ENCODE assay signal across 10 cellular contexts in genomic region chr18:77366725-77367641, GRCh38.
A peak's percentile ranks its signal among the peaks of the same experiment; 100 is the strongest.
DNase-seq lines count a peak whose midpoint lies in the region; TF ChIP-seq lines count a peak whose summit lies in the region.
"Had no signal": no experiment of that assay in that cellular context is flagged by ENCODE, and none has a peak within 500 bp of the region (broad histone marks: within the 10 kb centered on the region; RNA-seq: fewer than 3 reads in every experiment).

No MANE protein-coding gene starts in this region.

- no peak overlapping the region for H3K4me3 ChIP-seq in epithelial cell of esophagus (ENCODE audit: low read length)
- no peak overlapping the region for H3K4me3 ChIP-seq in effector memory CD4-positive, alpha-beta T cell (ENCODE audit: insufficient read depth, low read depth, low read length, poor library complexity, severe bottlenecking)

- no peaks in the 10 kb centered on the region for H3K4me1 ChIP-seq in effector memory CD4-positive, alpha-beta T cell (ENCODE audit: control insufficient read depth, insufficient read depth, low read length, poor library complexity, severe bottlenecking)

- H3K27ac ChIP-seq in effector memory CD4-positive, alpha-beta T cell (ENCODE audit: insufficient read depth, low read length, poor library complexity, severe bottlenecking): no peak overlapping the region

- H3K9me3 ChIP-seq in effector memory CD4-positive, alpha-beta T cell (ENCODE audit: control insufficient read depth, low read length): no peaks in the 10 kb centered on the region

- H3K36me3 Mint-ChIP-seq in neural crest cell (ENCODE audit: low read depth): peaks cover 2% of the 10 kb centered on the region

- peaks cover 6% of the 10 kb centered on the region for H3K9me3 Mint-ChIP-seq in neural crest cell

- TF ChIP-seq CTCF in epithelial cell of esophagus (IDR thresholded peaks at IDR 0.05; ENCODE audit: insufficient read depth, low read depth, low read length, missing control alignments) (no peak), neural crest cell (conservative IDR thresholded peaks at IDR 0.05) (no peak)

- H3K4me3 Mint-ChIP-seq in neural crest cell: peak overlapping the region; percentile 18
- H3K4me3 Mint-ChIP-seq: dendritic cell treated with granulocyte-macrophage colony-stimulating factor and Interleukin-4, amounts not matched to agents 40 ng/mL and 50 ng/mL, for 4 days; T-helper 17 cell had no signal

- H3K36me3 ChIP-seq in effector memory CD4-positive, alpha-beta T cell (ENCODE audit: control insufficient read depth, insufficient read depth, low read length): no peaks in the 10 kb centered on the region

- no peaks in the 10 kb centered on the region for H3K27me3 ChIP-seq in effector memory CD4-positive, alpha-beta T cell (replicated peaks; ENCODE audit: control insufficient read depth, insufficient read depth, low read length, poor library complexity, severe bottlenecking)

- peak; percentile 24 for DNase-seq in COLO829 (ENCODE audit: low spot score)
- peak; percentile 95 for DNase-seq in NCI-H510A treated with DMSO at 0.1 percent for 48 hours (lab: John Stamatoyannopoulos, UW)
- peak; percentile 3 for DNase-seq in epithelial cell of esophagus (ENCODE audit: low read depth)
- DNase-seq in neural crest cell (ENCODE audit: low read depth, low spot score): peak; percentile 8
- no peak for DNase-seq in activated T-cell treated with anti-CD3 and anti-CD28 coated beads, Interleukin-2, amount 50 U/mL, for 1 hour
- no peak for DNase-seq in SW 1271 (lab: John Stamatoyannopoulos, UW)
- no peak for DNase-seq in effector memory CD4-positive, alpha-beta T cell
- no peak for DNase-seq in cerebellum (ENCODE audit: low spot score)
- DNase-seq: T-helper 17 cell had no signal

- peak overlapping the region; percentile 64 for H3K27ac Mint-ChIP-seq in neural crest cell (ENCODE audit: unreplicated experiment)
- H3K27ac Mint-ChIP-seq: dendritic cell treated with granulocyte-macrophage colony-stimulating factor and Interleukin-4, amounts not matched to agents 40 ng/mL and 50 ng/mL, for 4 days; T-helper 17 cell had no signal

- H3K4me1 Mint-ChIP-seq in neural crest cell: peaks cover 10% of the 10 kb centered on the region
- H3K4me1 Mint-ChIP-seq: T-helper 17 cell had no signal

- peaks cover 30% of the 10 kb centered on the region for H3K27me3 Mint-ChIP-seq in neural crest cell (ENCODE audit: low read depth)

Comparison
In these comparisons a context has a peak if more than half of its experiments do, and no peak if none do; other contexts are left out.
1. DNase-seq: peak in COLO829 (single experiment), NCI-H510A treated with DMSO at 0.1 percent for 48 hours (single experiment), epithelial cell of esophagus (single experiment) and neural crest cell (single experiment); none in activated T-cell treated with anti-CD3 and anti-CD28 coated beads, Interleukin-2, amount 50 U/mL, for 1 hour (single experiment), SW 1271 (0 of 2), effector memory CD4-positive, alpha-beta T cell (0 of 3) and cerebellum (single experiment).